Comparison of ENCODE assay signal across 27 cellular contexts in genomic region chr7:128207609-128208008, GRCh38. TPM values are rescaled to one million over a fixed set of nuclear protein-coding genes. Genes with fewer than 3 reads are reported as not detected.
"Had no signal": no experiment of that assay in that cellular context is flagged by ENCODE, and none has a peak within 500 bp of the region (broad histone marks: within the 10 kb centered on the region; RNA-seq: fewer than 3 reads in every experiment).

No MANE protein-coding gene starts in this region.

- H3K27ac ChIP-seq: colonic mucosa, epithelial cell of prostate, esophagus squamous epithelium, gastrocnemius medialis, heart right ventricle, left lung, lower lobe of right lung had no signal

- H3K36me3 ChIP-seq: colonic mucosa, esophagus squamous epithelium, gastrocnemius medialis, heart right ventricle, left lung, lower lobe of right lung had no signal

- H3K27ac Mint-ChIP-seq: dendritic cell treated with granulocyte-macrophage colony-stimulating factor and Interleukin-4, amounts not matched to agents 40 ng/mL and 50 ng/mL, for 4 days; endodermal cell; naive thymus-derived CD4-positive, alpha-beta T cell had no signal

- H3K4me3 ChIP-seq: colonic mucosa, dorsolateral prefrontal cortex, esophagus squamous epithelium, gastrocnemius medialis, heart right ventricle, left lung, lower lobe of right lung had no signal

- H3K9me3 Mint-ChIP-seq: dendritic cell treated with granulocyte-macrophage colony-stimulating factor and Interleukin-4, amounts not matched to agents 40 ng/mL and 50 ng/mL, for 4 days; endodermal cell; naive thymus-derived CD4-positive, alpha-beta T cell had no signal

- DNase-seq: colonic mucosa; cortex of kidney; dorsolateral prefrontal cortex; effector CD4-positive, alpha-beta T cell; effector memory CD4-positive, alpha-beta T cell; endodermal cell; esophagus squamous epithelium; foreskin fibroblast; foreskin melanocyte; gastrocnemius medialis; glutamatergic neuron; head of caudate nucleus; heart right ventricle; left cardiac atrium; left lung; left ventricle myocardium superior; lower lobe of right lung; mesenchymal stem cell had no signal

- H3K4me3 Mint-ChIP-seq: dendritic cell treated with granulocyte-macrophage colony-stimulating factor and Interleukin-4, amounts not matched to agents 40 ng/mL and 50 ng/mL, for 4 days; endodermal cell; naive thymus-derived CD4-positive, alpha-beta T cell had no signal

- H3K36me3 Mint-ChIP-seq: naive thymus-derived CD4-positive, alpha-beta T cell had no signal

- ATAC-seq: esophagus mucosa; gastrocnemius medialis; heart right ventricle; lower lobe of right lung; naive thymus-derived CD4-positive, alpha-beta T cell had no signal

- H3K9me3 ChIP-seq: colonic mucosa, esophagus squamous epithelium, gastrocnemius medialis, heart right ventricle, left lung, lower lobe of right lung had no signal

- H3K4me1 ChIP-seq: colonic mucosa, gastrocnemius medialis, lower lobe of right lung had no signal

RNA-seq across cellular contexts. Expression of gene LEP, which starts 33.5 kb away (rescaled TPM):
- total RNA-seq: endodermal cell, esophagus squamous epithelium, glomerular endothelial cell, kidney epithelial cell, lower lobe of right lung, lung microvascular endothelial cell, mononuclear cell, mucosa of gallbladder had no signal
- polyA plus RNA-seq: naive thymus-derived CD4-positive, alpha-beta T cell had no signal
